24 cellular contexts compared by ENCODE assay signal in genomic region chr7:33766396-33766795, GRCh38.
"Had no signal": no experiment of that assay in that cellular context is flagged by ENCODE, and none has a peak within 500 bp of the region (broad histone marks: within the 10 kb centered on the region; RNA-seq: fewer than 3 reads in every experiment).

No MANE protein-coding gene starts in this region.

- H3K36me3 ChIP-seq: esophagus muscularis mucosa, heart left ventricle, lower lobe of right lung, prostate gland, spleen, tibial artery, upper lobe of left lung, uterus had no signal

- H3K27ac ChIP-seq: coronary artery, dorsolateral prefrontal cortex, epithelial cell of prostate, esophagus muscularis mucosa, heart left ventricle, lower lobe of right lung, parathyroid adenoma, prostate gland, tibial artery, upper lobe of left lung, uterus had no signal

- H3K9me3 ChIP-seq: esophagus muscularis mucosa, heart left ventricle, lower lobe of right lung, prostate gland, spleen, tibial artery, upper lobe of left lung, uterus had no signal

- H3K4me1 ChIP-seq: parathyroid adenoma, prostate gland, spleen, tibial artery, uterus had no signal

- H3K27me3 ChIP-seq: dorsolateral prefrontal cortex, esophagus muscularis mucosa, heart left ventricle, spleen, tibial artery, upper lobe of left lung, uterus had no signal

- H3K79me2 ChIP-seq: parathyroid adenoma had no signal

- DNase-seq: dorsolateral prefrontal cortex; effector memory CD4-positive, alpha-beta T cell; heart left ventricle; hippocampal formation; left colon; lower lobe of right lung; mesendoderm; naive B cell; occipital lobe; retina; spleen; stimulated activated CD4-positive, alpha-beta T cell treated with anti-CD3 and anti-CD28 coated beads, Interleukin-15, amount 100 ng/mL, for 24 hours; stimulated activated CD4-positive, alpha-beta T cell treated with anti-CD3 and anti-CD28 coated beads, Interleukin-1b, Interleukin-23, amount 100 ng/mL, for 48 hours; stimulated activated CD4-positive, alpha-beta T cell treated with anti-CD3 and anti-CD28 coated beads, Interleukin-4, amount 100 ng/mL, for 24 hours; tibial artery; upper lobe of left lung; uterus had no signal

- H3K4me3 ChIP-seq: coronary artery, dorsolateral prefrontal cortex, esophagus muscularis mucosa, heart left ventricle, lower lobe of right lung, prostate gland, spleen, tibial artery, upper lobe of left lung, uterus had no signal

- ATAC-seq: heart left ventricle; left colon; lower lobe of right lung; sciatic nerve; stimulated activated memory B cell treated with anti-CD40 and anti-IgM and Interleukin-4, amounts not matched to agents 10 μg/mL and 1 μg/mL and 100 μg/mL, for 72 hours had no signal

- H2AFZ ChIP-seq: parathyroid adenoma had no signal
